ENCODE assay signal across 9 cellular contexts in genomic region chr19:6362024-6362344, GRCh38. TPM values are rescaled to one million over a fixed set of nuclear protein-coding genes. Genes with fewer than 3 reads are reported as not detected.
DNase-seq lines count a peak whose midpoint lies in the region; ATAC-seq, FAIRE-seq and TF ChIP-seq lines count a peak whose summit lies in the region.
"Had no signal": no experiment of that assay in that cellular context is flagged by ENCODE, and none has a peak within 500 bp of the region (broad histone marks: within the 10 kb centered on the region; RNA-seq: fewer than 3 reads in every experiment).

No MANE protein-coding gene starts in this region.

- peak overlapping the region; percentile 95 for H3K27ac Mint-ChIP-seq in activated naive CD4-positive, alpha-beta T cell treated with anti-CD3 and anti-CD28 coated beads for 36 hours

- no peak for TF ChIP-seq EP300 in HepG2 (IDR thresholded peaks at IDR 0.05; ENCODE audit: low read depth in 2 of 2, low read length in 2 of 2)
- no peak for TF ChIP-seq EP300 in HepG2 (CRISPR knock-in tag; IDR thresholded peaks at IDR 0.05; ENCODE audit: borderline replicate concordance)
- TF ChIP-seq EP300 in tibial nerve (IDR thresholded peaks at IDR 0.05): no peak

- H3K36me3 ChIP-seq in adrenal gland (replicated peaks in 1 of 2): peaks cover 0 to 29% of the 10 kb centered on the region in 2 donors
- peaks cover 6 to 16% of the 10 kb centered on the region in 2 experiments; a peak in 4 of 5 replicates for H3K36me3 ChIP-seq in HepG2 (replicated peaks in 1 of 2; ENCODE audit: control insufficient read depth in 1 of 2, insufficient read depth in 2 of 2, low read length in 2 of 2)
- peaks cover 0 to 32% (median 19%) of the 10 kb centered on the region in 3 donors for H3K36me3 ChIP-seq in tibial nerve

- in situ Hi-C loops in HepG2 (cut with HindIII; ENCODE audit: extremely low pct_ligation_motif_present, low pct_unique_long_range_greater_than_20kb): no loop called here

- peak overlapping the region; percentile 98 for H3K4me3 Mint-ChIP-seq in activated naive CD4-positive, alpha-beta T cell treated with anti-CD3 and anti-CD28 coated beads for 36 hours

- H3K9ac ChIP-seq in HepG2 (ENCODE audit: insufficient read depth, low read depth, low read length): peak overlapping the region; percentile 74

- H3K4me1 Mint-ChIP-seq in activated naive CD4-positive, alpha-beta T cell treated with anti-CD3 and anti-CD28 coated beads for 36 hours (ENCODE audit: low read depth): peaks cover 17% of the 10 kb centered on the region

- H3K4me1 ChIP-seq in adrenal gland (replicated peaks in 1 of 2): peaks cover 0 to 9% of the 10 kb centered on the region in 2 donors
- peaks cover 27% of the 10 kb centered on the region for H3K4me1 ChIP-seq in HepG2 (ENCODE audit: insufficient read depth, low read length)
- H3K4me1 ChIP-seq in tibial nerve: peaks cover 0 to 14% (median 0%) of the 10 kb centered on the region in 4 donors

- H3K27ac ChIP-seq in adrenal gland (peak overlapping the region in 4 of 5 donors; percentile 79 to 95 (median 84)), HepG2 (ENCODE audit: extremely low read length, insufficient read depth, low read length) (peak overlapping the region; percentile 49), tibial nerve (peak overlapping the region; percentile 93 to 97 (median 95))

- FAIRE-seq in HepG2 (lab: Jason Lieb, UNC): no peak

- TF ChIP-seq RAD21 in HepG2 (CRISPR knock-in tag; IDR thresholded peaks at IDR 0.05): no peak

- H3K36me3 Mint-ChIP-seq in activated naive CD4-positive, alpha-beta T cell treated with anti-CD3 and anti-CD28 coated beads for 36 hours (ENCODE audit: low read depth): peaks cover 25% of the 10 kb centered on the region

- no peaks in the 10 kb centered on the region for H3K27me3 Mint-ChIP-seq in activated naive CD4-positive, alpha-beta T cell treated with anti-CD3 and anti-CD28 coated beads for 36 hours (ENCODE audit: low read depth)

- no peak overlapping the region for H2AFZ ChIP-seq in HepG2 (ENCODE audit: low read length)

- BruUV-seq in HepG2 (replicated peaks; lab: Mats Ljungman, UMichigan): no TSS peak

- H4K20me1 ChIP-seq in HepG2 (ENCODE audit: insufficient read depth, low read length): no peaks in the 10 kb centered on the region

- H3K79me2 ChIP-seq in HepG2 (ENCODE audit: insufficient read depth, low read length): peaks cover 5% of the 10 kb centered on the region

- no peaks in the 10 kb centered on the region for H3K9me3 Mint-ChIP-seq in activated naive CD4-positive, alpha-beta T cell treated with anti-CD3 and anti-CD28 coated beads for 36 hours

- CTCF ChIA-PET in activated naive CD4-positive, alpha-beta T cell treated with anti-CD3 and anti-CD28 coated beads for 36 hours (lab: Charles Lee): no interaction called here
- CTCF ChIA-PET in HepG2 (lab: Yijun Ruan, JAX; ENCODE audit: low intra/inter-chr PET ratio, low total read pairs): no interaction called here

- POLR2A ChIA-PET in HepG2 (lab: Yijun Ruan, JAX): interaction anchor here (1.1 to 5.0 kb wide), 3 partner anchors 9 to 63 kb away, joined by 3 to 80 read pairs (median 13); partner anchors contain the start of genes ALKBH7 and KHSRP

- peak overlapping the region; percentile 76 for H3K4me2 ChIP-seq in HepG2 (ENCODE audit: low read depth, low read length)

- TF ChIP-seq CTCF in adrenal gland (IDR thresholded peaks at IDR 0.05) (no peak), HepG2 (CRISPR knock-in tag; IDR thresholded peaks at IDR 0.05) (no peak), tibial nerve (IDR thresholded peaks at IDR 0.05) (no peak)

- ATAC-seq in HepG2 (no peak), HG02798 (IDR thresholded peaks at IDR 0.05; ENCODE audit: poor library complexity, unreplicated experiment) (no peak)

- DNase-seq in activated naive CD4-positive, alpha-beta T cell treated with anti-CD3 and anti-CD28 coated beads for 36 hours: no peak
- no peak for DNase-seq in activated naive CD4-positive, alpha-beta T cell treated with anti-CD3 and anti-CD28 coated beads, Interleukin-2, amount 50 U/mL, for 16 hours
- DNase-seq in adrenal gland (peak in 3 of 7 donors; percentile 28 to 56 (median 43)), HepG2 (ENCODE audit: low spot score) (no peak), tibial nerve (ENCODE audit: low spot score in 2 of 2) (no peak), COLO668 (lab: John Stamatoyannopoulos, UW; ENCODE audit: unreplicated experiment) (no peak)
- DNase-seq in activated CD8-positive, alpha-beta memory T cell treated with anti-CD3 and anti-CD28 coated beads, Interleukin-2, amount 50 U/mL, for 48 hours: no peak

- no peaks in the 10 kb centered on the region for H3K27me3 ChIP-seq in adrenal gland
- no peaks in the 10 kb centered on the region; a peak in 1 of 5 replicates for H3K27me3 ChIP-seq in HepG2 (ENCODE audit: control insufficient read depth in 1 of 2, insufficient read depth in 2 of 2, low read length in 2 of 2)
- H3K27me3 ChIP-seq in tibial nerve: no peaks in the 10 kb centered on the region

- H3K9me3 ChIP-seq in adrenal gland (replicated peaks in 1 of 3) (no peaks in the 10 kb centered on the region), HepG2 (ENCODE audit: low read length) (no peaks in the 10 kb centered on the region), tibial nerve (no peaks in the 10 kb centered on the region)

- TF ChIP-seq POLR2A in adrenal gland (IDR thresholded peaks at IDR 0.05) (no peak), HepG2 (IDR thresholded peaks at IDR 0.05; ENCODE audit: insufficient read depth in 1 of 2, low read depth in 2 of 2, low read length in 2 of 2) (no peak), tibial nerve (IDR thresholded peaks at IDR 0.05) (no peak)

- 0 to 3% (median 0%) methylated on average over 5 to 7 of the region's 7 CpGs for WGBS in adrenal gland, 4 donors
- WGBS in HepG2 (ENCODE audit: low lambda C conversion rate): 2% methylated on average over 7 of the region's 7 CpGs
- WGBS in tibial nerve, 2 donors: 1% methylated on average over 7 of the region's 7 CpGs

- H3K4me3 ChIP-seq in adrenal gland (peak overlapping the region; percentile 21 to 94 (median 84)), HepG2 (replicated peaks in 1 of 3; ENCODE audit: insufficient read depth in 1 of 3, low read depth in 2 of 3, low read length in 3 of 3) (peak overlapping the region; percentile 63 to 84 (median 84)), tibial nerve (peak overlapping the region; percentile 70 to 97 (median 96))

- intact Hi-C loops in activated naive CD4-positive, alpha-beta T cell treated with anti-CD3 and anti-CD28 coated beads for 36 hours (cut with micrococcal nuclease): loop anchor here (5.0 kb wide), 2 partner anchors 120 to 385 kb away; partner anchors contain the start of genes DENND1C and RANBP3
- intact Hi-C loops in adrenal gland (cut with DNase I): no loop called here
- intact Hi-C loops in HepG2 (cut with micrococcal nuclease; ENCODE audit: unreplicated experiment): no loop called here

RNA-seq across cellular contexts. Expression of gene CLPP, which starts 0.7 kb away (rescaled TPM):
- 100 to 1,000 TPM; 176 to 180 TPM for total RNA-seq in activated naive CD4-positive, alpha-beta T cell treated with anti-CD3 and anti-CD28 coated beads for 36 hours
- total RNA-seq in adrenal gland: 100 to 1,000 TPM in 5 of 8 donors, 10 to 100 TPM in 3; 90.2 to 151 (median 106) TPM
- 10 to 100 TPM; 35.7 to 69.8 (median 57.2) TPM for polyA plus RNA-seq in adrenal gland
- 45.3 and 46.6 TPM in 2 replicates for total RNA-seq in HepG2 (2016; rRNA removed; fragmentation: Illumina TruSeq; extraction: Trizol)
- total RNA-seq in HepG2 (2016; cell fraction: cytosol; rRNA removed; fragmentation: Illumina TruSeq; extraction: Trizol; ENCODE audit: low read depth): 152 and 166 TPM in 2 replicates
- total RNA-seq in HepG2 (2016; cell fraction: insoluble cytoplasmic fraction; rRNA removed; fragmentation: Illumina TruSeq; extraction: Trizol): 32.9 and 56.9 TPM in 2 replicates
- total RNA-seq in HepG2 (2016; cell fraction: membrane; rRNA removed; fragmentation: Illumina TruSeq; extraction: Trizol): 107 and 109 TPM in 2 replicates
- total RNA-seq in HepG2 (2016; cell fraction: nucleus; rRNA removed; fragmentation: Illumina TruSeq; extraction: Trizol): 20.2 and 28.2 TPM in 2 replicates
- 68.4 and 72.3 TPM in 2 replicates for polyA plus RNA-seq in HepG2 (2011; rRNA removed)
- 91.9 and 175 TPM in 2 replicates for polyA plus RNA-seq in HepG2 (2011; cell fraction: cytosol; rRNA removed)
- polyA plus RNA-seq in HepG2 (2011; cell fraction: nucleus; rRNA removed): 80.6 and 81.0 TPM in 2 replicates
- polyA plus RNA-seq in HepG2 (2012): 42.1 and 53.9 TPM in 2 replicates
- polyA plus RNA-seq in HepG2 (2016; cell fraction: cytosol; fragmentation: Illumina TruSeq; extraction: Trizol; ENCODE audit: low read depth): 192 and 215 TPM in 2 replicates
- 50.0 and 71.7 TPM in 2 replicates for polyA plus RNA-seq in HepG2 (2016; cell fraction: insoluble cytoplasmic fraction; fragmentation: Illumina TruSeq; extraction: Trizol; ENCODE audit: low read depth)
- 128 TPM in 2 replicates for polyA plus RNA-seq in HepG2 (2016; cell fraction: membrane; fragmentation: Illumina TruSeq; extraction: Trizol; ENCODE audit: low read depth)
- polyA plus RNA-seq in HepG2 (2016; cell fraction: nucleus; fragmentation: Illumina TruSeq; extraction: Trizol; ENCODE audit: insufficient read depth, low read depth): 47.5 and 49.3 TPM in 2 replicates
- polyA minus RNA-seq in HepG2 (2011; rRNA and poly(A)+ RNA removed; ENCODE audit: low replicate concordance): 74.2 and 90.7 TPM in 2 replicates
- 19.5 and 26.8 TPM in 2 replicates for polyA minus RNA-seq in HepG2 (2011; cell fraction: cytosol; rRNA and poly(A)+ RNA removed)
- polyA minus RNA-seq in HepG2 (2011; cell fraction: nucleus; rRNA and poly(A)+ RNA removed): 6.1 and 7.1 TPM in 2 replicates
- total RNA-seq in tibial nerve: 10 to 100 TPM; 46.1 to 87.2 (median 67.8) TPM

RNA-seq across cellular contexts. Expression of gene ALKBH7, which starts 10.6 kb away (rescaled TPM):
- 10 to 100 TPM; 39.5 to 42.4 TPM for total RNA-seq in activated naive CD4-positive, alpha-beta T cell treated with anti-CD3 and anti-CD28 coated beads for 36 hours
- total RNA-seq in adrenal gland: 100 to 1,000 TPM in 3 of 8 donors, 10 to 100 TPM in 5; 66.6 to 137 (median 89.1) TPM
- polyA plus RNA-seq in adrenal gland: 10 to 100 TPM in 2 of 3 donors, 1 to 10 TPM in 1; 3.2 to 59.2 (median 52.9) TPM
- 45.9 and 48.3 TPM in 2 replicates for total RNA-seq in HepG2 (2016; rRNA removed; fragmentation: Illumina TruSeq; extraction: Trizol)
- total RNA-seq in HepG2 (2016; cell fraction: cytosol; rRNA removed; fragmentation: Illumina TruSeq; extraction: Trizol; ENCODE audit: low read depth): 30.9 and 31.3 TPM in 2 replicates
- total RNA-seq in HepG2 (2016; cell fraction: insoluble cytoplasmic fraction; rRNA removed; fragmentation: Illumina TruSeq; extraction: Trizol): 51.6 and 55.7 TPM in 2 replicates
- 41.9 and 45.4 TPM in 2 replicates for total RNA-seq in HepG2 (2016; cell fraction: membrane; rRNA removed; fragmentation: Illumina TruSeq; extraction: Trizol)
- total RNA-seq in HepG2 (2016; cell fraction: nucleus; rRNA removed; fragmentation: Illumina TruSeq; extraction: Trizol): 18.3 and 18.4 TPM in 2 replicates
- 29.6 and 36.8 TPM in 2 replicates for polyA plus RNA-seq in HepG2 (2011; rRNA removed)
- polyA plus RNA-seq in HepG2 (2011; cell fraction: cytosol; rRNA removed): 29.3 and 56.9 TPM in 2 replicates
- polyA plus RNA-seq in HepG2 (2011; cell fraction: nucleus; rRNA removed): 20.4 and 21.6 TPM in 2 replicates
- 21.7 and 27.2 TPM in 2 replicates for polyA plus RNA-seq in HepG2 (2012)
- polyA plus RNA-seq in HepG2 (2016; cell fraction: cytosol; fragmentation: Illumina TruSeq; extraction: Trizol; ENCODE audit: low read depth): 24.1 and 27.0 TPM in 2 replicates
- polyA plus RNA-seq in HepG2 (2016; cell fraction: insoluble cytoplasmic fraction; fragmentation: Illumina TruSeq; extraction: Trizol; ENCODE audit: low read depth): 36.2 and 37.8 TPM in 2 replicates
- polyA plus RNA-seq in HepG2 (2016; cell fraction: membrane; fragmentation: Illumina TruSeq; extraction: Trizol; ENCODE audit: low read depth): 30.0 and 31.3 TPM in 2 replicates
- polyA plus RNA-seq in HepG2 (2016; cell fraction: nucleus; fragmentation: Illumina TruSeq; extraction: Trizol; ENCODE audit: insufficient read depth, low read depth): 23.5 and 29.2 TPM in 2 replicates
- polyA minus RNA-seq in HepG2 (2011; rRNA and poly(A)+ RNA removed; ENCODE audit: low replicate concordance): 6.0 and 18.9 TPM in 2 replicates
- polyA minus RNA-seq in HepG2 (2011; cell fraction: cytosol; rRNA and poly(A)+ RNA removed): 11.2 and 13.7 TPM in 2 replicates
- polyA minus RNA-seq in HepG2 (2011; cell fraction: nucleus; rRNA and poly(A)+ RNA removed): 3.2 and 4.4 TPM in 2 replicates
- total RNA-seq in tibial nerve: 10 to 100 TPM; 54.0 to 77.6 (median 70.4) TPM

RNA-seq across cellular contexts. Expression of gene PSPN, which starts 13.7 kb away (rescaled TPM):
- total RNA-seq in activated naive CD4-positive, alpha-beta T cell treated with anti-CD3 and anti-CD28 coated beads for 36 hours: 1 to 10 TPM; 1.9 to 2.5 TPM
- 1 to 10 TPM in 6 of 8 donors, under 1 TPM in 2; 0.48 to 3.6 (median 1.2) TPM for total RNA-seq in adrenal gland
- polyA plus RNA-seq in adrenal gland: 1 to 10 TPM in 1 of 3 donors, under 1 TPM in 2; 0.67 to 2.3 (median 0.86) TPM
- 0.95 and 1.1 TPM in 2 replicates for total RNA-seq in HepG2 (2016; rRNA removed; fragmentation: Illumina TruSeq; extraction: Trizol)
- 0.18 and 0.20 TPM in 2 replicates for total RNA-seq in HepG2 (2016; cell fraction: cytosol; rRNA removed; fragmentation: Illumina TruSeq; extraction: Trizol; ENCODE audit: low read depth)
- 1.1 TPM in 2 replicates for total RNA-seq in HepG2 (2016; cell fraction: insoluble cytoplasmic fraction; rRNA removed; fragmentation: Illumina TruSeq; extraction: Trizol)
- 0.48 and 0.65 TPM in 2 replicates for total RNA-seq in HepG2 (2016; cell fraction: membrane; rRNA removed; fragmentation: Illumina TruSeq; extraction: Trizol)
- total RNA-seq in HepG2 (2016; cell fraction: nucleus; rRNA removed; fragmentation: Illumina TruSeq; extraction: Trizol): 0.72 and 0.84 TPM in 2 replicates
- polyA plus RNA-seq in HepG2 (2011; rRNA removed): 0.69 and 0.98 TPM in 2 replicates
- polyA plus RNA-seq in HepG2 (2011; cell fraction: cytosol; rRNA removed): 0.68 and 0.69 TPM in 2 replicates
- 2.0 and 2.1 TPM in 2 replicates for polyA plus RNA-seq in HepG2 (2011; cell fraction: nucleus; rRNA removed)
- 0.44 and 0.88 TPM in 2 replicates for polyA plus RNA-seq in HepG2 (2012)
- 0.12 TPM in 2 replicates for polyA plus RNA-seq in HepG2 (2016; cell fraction: cytosol; fragmentation: Illumina TruSeq; extraction: Trizol; ENCODE audit: low read depth)
- polyA plus RNA-seq in HepG2 (2016; cell fraction: insoluble cytoplasmic fraction; fragmentation: Illumina TruSeq; extraction: Trizol; ENCODE audit: low read depth): 1.1 and 1.8 TPM in 2 replicates
- polyA plus RNA-seq in HepG2 (2016; cell fraction: membrane; fragmentation: Illumina TruSeq; extraction: Trizol; ENCODE audit: low read depth): 0.45 TPM in 2 replicates
- 2.0 TPM in 2 replicates for polyA plus RNA-seq in HepG2 (2016; cell fraction: nucleus; fragmentation: Illumina TruSeq; extraction: Trizol; ENCODE audit: insufficient read depth, low read depth)
- polyA minus RNA-seq in HepG2 (2011; rRNA and poly(A)+ RNA removed; ENCODE audit: low replicate concordance): 2.0 and 2.9 TPM in 2 replicates
- polyA minus RNA-seq in HepG2 (2011; cell fraction: cytosol; rRNA and poly(A)+ RNA removed): 1.3 and 1.8 TPM in 2 replicates
- polyA minus RNA-seq in HepG2 (2011; cell fraction: nucleus; rRNA and poly(A)+ RNA removed): 1.2 and 1.3 TPM in 2 replicates
- 1 to 10 TPM in 3 of 4 donors, under 1 TPM in 1; under 0.01 to 4.3 (median 2.5) TPM for total RNA-seq in tibial nerve

RNA-seq across cellular contexts. Expression of gene ACER1, which starts 28.6 kb away (rescaled TPM):
- total RNA-seq in activated naive CD4-positive, alpha-beta T cell treated with anti-CD3 and anti-CD28 coated beads for 36 hours: not detected
- total RNA-seq in adrenal gland (not detected), HepG2 (2016; rRNA removed; fragmentation: Illumina TruSeq; extraction: Trizol) (not detected in 2 replicates), tibial nerve (not detected)
- polyA plus RNA-seq in adrenal gland (under 1 TPM in 1 of 3 donors, not detected in 2; 0.16 TPM), HepG2 (2011; rRNA removed) (not detected in 2 replicates)
- not detected in 2 replicates for total RNA-seq in HepG2 (2016; cell fraction: cytosol; rRNA removed; fragmentation: Illumina TruSeq; extraction: Trizol; ENCODE audit: low read depth)
- total RNA-seq in HepG2 (2016; cell fraction: insoluble cytoplasmic fraction; rRNA removed; fragmentation: Illumina TruSeq; extraction: Trizol): not detected in 2 replicates
- not detected in 2 replicates for total RNA-seq in HepG2 (2016; cell fraction: membrane; rRNA removed; fragmentation: Illumina TruSeq; extraction: Trizol)
- not detected in 2 replicates for total RNA-seq in HepG2 (2016; cell fraction: nucleus; rRNA removed; fragmentation: Illumina TruSeq; extraction: Trizol)
- not detected in 2 replicates for polyA plus RNA-seq in HepG2 (2011; cell fraction: cytosol; rRNA removed)
- not detected in 2 replicates for polyA plus RNA-seq in HepG2 (2011; cell fraction: nucleus; rRNA removed)
- polyA plus RNA-seq in HepG2 (2012): not detected in 2 replicates
- polyA plus RNA-seq in HepG2 (2016; cell fraction: cytosol; fragmentation: Illumina TruSeq; extraction: Trizol; ENCODE audit: low read depth): not detected in 2 replicates
- not detected in 2 replicates for polyA plus RNA-seq in HepG2 (2016; cell fraction: insoluble cytoplasmic fraction; fragmentation: Illumina TruSeq; extraction: Trizol; ENCODE audit: low read depth)
- not detected in 2 replicates for polyA plus RNA-seq in HepG2 (2016; cell fraction: membrane; fragmentation: Illumina TruSeq; extraction: Trizol; ENCODE audit: low read depth)
- not detected in 2 replicates for polyA plus RNA-seq in HepG2 (2016; cell fraction: nucleus; fragmentation: Illumina TruSeq; extraction: Trizol; ENCODE audit: insufficient read depth, low read depth)
- polyA minus RNA-seq in HepG2 (2011; rRNA and poly(A)+ RNA removed; ENCODE audit: low replicate concordance): not detected in 2 replicates
- polyA minus RNA-seq in HepG2 (2011; cell fraction: cytosol; rRNA and poly(A)+ RNA removed): not detected in 2 replicates
- polyA minus RNA-seq in HepG2 (2011; cell fraction: nucleus; rRNA and poly(A)+ RNA removed): not detected in 2 replicates
- total RNA-seq: dermis microvascular lymphatic vessel endothelial cell had no signal

RNA-seq across cellular contexts. Expression of gene GTF2F1, which starts 31.0 kb away (rescaled TPM):
- total RNA-seq in activated naive CD4-positive, alpha-beta T cell treated with anti-CD3 and anti-CD28 coated beads for 36 hours: 10 to 100 TPM; 53.5 to 63.0 TPM
- total RNA-seq in adrenal gland (10 to 100 TPM; 29.0 to 67.3 (median 50.6) TPM), HepG2 (2016; rRNA removed; fragmentation: Illumina TruSeq; extraction: Trizol) (30.7 and 34.1 TPM in 2 replicates), tibial nerve (10 to 100 TPM; 29.5 to 50.9 (median 45.1) TPM)
- polyA plus RNA-seq in adrenal gland (10 to 100 TPM; 57.1 to 79.1 (median 73.1) TPM), HepG2 (2011; rRNA removed) (26.0 and 27.8 TPM in 2 replicates)
- total RNA-seq in HepG2 (2016; cell fraction: cytosol; rRNA removed; fragmentation: Illumina TruSeq; extraction: Trizol; ENCODE audit: low read depth): 6.6 and 7.5 TPM in 2 replicates
- total RNA-seq in HepG2 (2016; cell fraction: insoluble cytoplasmic fraction; rRNA removed; fragmentation: Illumina TruSeq; extraction: Trizol): 29.0 and 34.4 TPM in 2 replicates
- total RNA-seq in HepG2 (2016; cell fraction: membrane; rRNA removed; fragmentation: Illumina TruSeq; extraction: Trizol): 16.5 and 20.0 TPM in 2 replicates
- 14.6 and 16.4 TPM in 2 replicates for total RNA-seq in HepG2 (2016; cell fraction: nucleus; rRNA removed; fragmentation: Illumina TruSeq; extraction: Trizol)
- 32.7 and 42.5 TPM in 2 replicates for polyA plus RNA-seq in HepG2 (2011; cell fraction: cytosol; rRNA removed)
- 26.0 and 28.8 TPM in 2 replicates for polyA plus RNA-seq in HepG2 (2011; cell fraction: nucleus; rRNA removed)
- polyA plus RNA-seq in HepG2 (2012): 27.7 and 33.9 TPM in 2 replicates
- polyA plus RNA-seq in HepG2 (2016; cell fraction: cytosol; fragmentation: Illumina TruSeq; extraction: Trizol; ENCODE audit: low read depth): 10.1 and 10.5 TPM in 2 replicates
- 48.2 and 57.9 TPM in 2 replicates for polyA plus RNA-seq in HepG2 (2016; cell fraction: insoluble cytoplasmic fraction; fragmentation: Illumina TruSeq; extraction: Trizol; ENCODE audit: low read depth)
- 16.8 and 18.4 TPM in 2 replicates for polyA plus RNA-seq in HepG2 (2016; cell fraction: membrane; fragmentation: Illumina TruSeq; extraction: Trizol; ENCODE audit: low read depth)
- 54.2 and 60.4 TPM in 2 replicates for polyA plus RNA-seq in HepG2 (2016; cell fraction: nucleus; fragmentation: Illumina TruSeq; extraction: Trizol; ENCODE audit: insufficient read depth, low read depth)
- polyA minus RNA-seq in HepG2 (2011; rRNA and poly(A)+ RNA removed; ENCODE audit: low replicate concordance): 28.2 and 31.6 TPM in 2 replicates
- 20.6 and 23.2 TPM in 2 replicates for polyA minus RNA-seq in HepG2 (2011; cell fraction: cytosol; rRNA and poly(A)+ RNA removed)
- 11.4 and 11.5 TPM in 2 replicates for polyA minus RNA-seq in HepG2 (2011; cell fraction: nucleus; rRNA and poly(A)+ RNA removed)
